Comparison of ENCODE assay signal across 19 cellular contexts in genomic region chr17:958712-959451, GRCh38. TPM values are rescaled to one million over a fixed set of nuclear protein-coding genes. Genes with fewer than 3 reads are reported as not detected.
DNase-seq lines count a peak whose midpoint lies in the region; ATAC-seq and TF ChIP-seq lines count a peak whose summit lies in the region.
"Had no signal": no experiment of that assay in that cellular context is flagged by ENCODE, and none has a peak within 500 bp of the region (broad histone marks: within the 10 kb centered on the region; RNA-seq: fewer than 3 reads in every experiment).

No MANE protein-coding gene starts in this region.

- H3K36me3 ChIP-seq in right atrium auricular region (no peaks in the 10 kb centered on the region), neuronal stem cell (replicated peaks in 1 of 2; ENCODE audit: control insufficient read depth in 2 of 2, insufficient read depth in 2 of 2, low read length in 2 of 2) (peaks cover 3 to 51% of the 10 kb centered on the region in 2 donors), PC-3 (ENCODE audit: low read depth, low read length) (no peaks in the 10 kb centered on the region)
- H3K36me3 ChIP-seq: thyroid gland had no signal

- intact Hi-C loops in right cardiac atrium (cut with DNase I), result no loop called here
- intact Hi-C loops in PC-3 (cut with micrococcal nuclease), result no loop called here

- peak overlapping the region; percentile 30 for H2BK12ac ChIP-seq in neuronal stem cell (ENCODE audit: low read length)

- TF ChIP-seq CTCF in right atrium auricular region (IDR thresholded peaks at IDR 0.05) (no peak), fibroblast of villous mesenchyme (IDR thresholded peaks at IDR 0.05; ENCODE audit: insufficient read depth, low read depth, low read length) (no peak), PC-3 (conservative IDR thresholded peaks at IDR 0.05; ENCODE audit: low read depth, low read length) (no peak)

- H3K18ac ChIP-seq in neuronal stem cell (ENCODE audit: low read length), result peak overlapping the region; percentile 90

- peak overlapping the region; percentile 56 for H2AK5ac ChIP-seq in neuronal stem cell (ENCODE audit: low read depth, low read length)

- H3K79me2 ChIP-seq in PC-3 (ENCODE audit: low read length), result no peaks in the 10 kb centered on the region

- H3K4ac ChIP-seq in neuronal stem cell (ENCODE audit: low read length), result no peak overlapping the region

- H2BK120ac ChIP-seq in neuronal stem cell (ENCODE audit: low read depth, low read length), result no peak overlapping the region

- no peaks in the 10 kb centered on the region for H3K9me3 ChIP-seq in right cardiac atrium (ENCODE audit: control insufficient read depth, low read length)
- H3K9me3 ChIP-seq in right atrium auricular region, result no peaks in the 10 kb centered on the region
- H3K9me3 ChIP-seq in neuronal stem cell (replicated peaks in 1 of 2; ENCODE audit: control insufficient read depth in 2 of 2, insufficient read depth in 1 of 2, low read depth in 1 of 2, low read length in 2 of 2), result no peaks in the 10 kb centered on the region
- no peaks in the 10 kb centered on the region for H3K9me3 ChIP-seq in PC-3 (ENCODE audit: low read length)
- H3K9me3 ChIP-seq: SK-N-SH, thyroid gland had no signal

- POLR2A ChIA-PET in PC-3 (lab: Charles Lee; ENCODE audit: unreplicated experiment), result no interaction called here

- H2BK5ac ChIP-seq in neuronal stem cell (ENCODE audit: low read length), result no peak overlapping the region

- H3K4me1 ChIP-seq in right cardiac atrium (ENCODE audit: control insufficient read depth, insufficient read depth, low read length) (no peaks in the 10 kb centered on the region), right atrium auricular region (peaks cover 0 to 14% of the 10 kb centered on the region in 2 donors), neuronal stem cell (ENCODE audit: control insufficient read depth in 2 of 2, insufficient read depth in 1 of 2, low read depth in 1 of 2, low read length in 2 of 2) (peaks cover 12 to 15% of the 10 kb centered on the region in 2 donors), PC-3 (ENCODE audit: insufficient read depth, low read length) (no peaks in the 10 kb centered on the region)

- no peak overlapping the region for H2AFZ ChIP-seq in neuronal stem cell (ENCODE audit: low read length)
- no peak overlapping the region for H2AFZ ChIP-seq in PC-3 (ENCODE audit: low read length)

- H3K23ac ChIP-seq in neuronal stem cell (ENCODE audit: low read depth, low read length, poor library complexity), result no peak overlapping the region

- H3K27me3 ChIP-seq in right cardiac atrium (ENCODE audit: control insufficient read depth, insufficient read depth) (no peaks in the 10 kb centered on the region), right atrium auricular region (no peaks in the 10 kb centered on the region), neuronal stem cell (ENCODE audit: control insufficient read depth in 3 of 3, insufficient read depth in 3 of 3, low read depth in 1 of 3, low read length in 3 of 3) (no peaks in the 10 kb centered on the region), PC-3 (ENCODE audit: low read length) (no peaks in the 10 kb centered on the region)
- H3K27me3 ChIP-seq: foreskin keratinocyte, thyroid gland had no signal

- ATAC-seq in right cardiac atrium, result peak; percentile 13 to 38
- ATAC-seq in GM21381 (IDR thresholded peaks at IDR 0.05; ENCODE audit: unreplicated experiment), result no peak
- ATAC-seq in PC-3, result no peak
- ATAC-seq in GM19395 (IDR thresholded peaks at IDR 0.05; ENCODE audit: unreplicated experiment), result no peak
- ATAC-seq: activated naive CD4-positive, alpha-beta T cell treated with anti-CD3 and anti-CD28 coated beads, Interleukin-2, amount 50 U/mL, for 72 hours; activated T-helper 17 cell treated with anti-CD3 and anti-CD28 coated beads, Interleukin-2, amount 50 U/mL, for 72 hours; foreskin keratinocyte had no signal

- H2BK15ac ChIP-seq in neuronal stem cell (ENCODE audit: low read length), result no peak overlapping the region

- H3K4me2 ChIP-seq in neuronal stem cell (ENCODE audit: insufficient read depth, low read length, poor library complexity, severe bottlenecking), result no peak overlapping the region
- H3K4me2 ChIP-seq in PC-3 (ENCODE audit: low read length), result no peak overlapping the region
- H3K4me2 ChIP-seq: SK-N-SH had no signal

- no peaks in the 10 kb centered on the region for H3K9me2 ChIP-seq in PC-3 (replicated peaks; ENCODE audit: low read length)
- H3K9me2 ChIP-seq: SK-N-SH had no signal

- H4K20me1 ChIP-seq in PC-3 (ENCODE audit: low read length), result no peaks in the 10 kb centered on the region

- BruUV-seq in PC-3 (replicated peaks; lab: Mats Ljungman, UMichigan), result no TSS peak

- H3K27ac ChIP-seq in right cardiac atrium (ENCODE audit: low read length), result no peak overlapping the region
- H3K27ac ChIP-seq in right atrium auricular region, result no peak overlapping the region
- no peak overlapping the region for H3K27ac ChIP-seq in neuronal stem cell (replicated peaks; ENCODE audit: low read length)
- no peak overlapping the region for H3K27ac ChIP-seq in PC-3 (ENCODE audit: low read length)
- H3K27ac ChIP-seq: foreskin keratinocyte, thyroid gland had no signal

- H4K8ac ChIP-seq in neuronal stem cell (ENCODE audit: low read depth, low read length), result no peak overlapping the region

- H3K4me3 ChIP-seq in right cardiac atrium (ENCODE audit: low read length), result no peak overlapping the region
- H3K4me3 ChIP-seq in right atrium auricular region, result no peak overlapping the region
- H3K4me3 ChIP-seq in fibroblast of villous mesenchyme (ENCODE audit: low read depth, low read length), result no peak overlapping the region
- H3K4me3 ChIP-seq in neuronal stem cell (ENCODE audit: low read length in 2 of 2), result no peak overlapping the region
- H3K4me3 ChIP-seq in PC-3 (ENCODE audit: low read length), result no peak overlapping the region
- H3K4me3 ChIP-seq: thyroid gland had no signal

- DNase-seq in right cardiac atrium (peak in 1 of 3 donors; percentile 36), right atrium auricular region (ENCODE audit: low spot score) (no peak), fibroblast of villous mesenchyme (ENCODE audit: low read depth) (peak; percentile 57), neuronal stem cell (ENCODE audit: low spot score) (no peak), PC-3 (no peak), medulla oblongata (ENCODE audit: extremely low spot score) (no peak)
- DNase-seq: activated CD8-positive, alpha-beta memory T cell treated with anti-CD3 and anti-CD28 coated beads, Interleukin-2, amount 50 U/mL, for 4 hours; foreskin keratinocyte; midbrain; NCI-H2081 treated with DMSO at 0.1 percent for 48 hours; SK-N-SH; stimulated activated CD4-positive, alpha-beta T cell treated with anti-CD3 and anti-CD28 coated beads, Interleukin-4, amount 100 ng/mL, for 1 hour; stimulated activated naive CD4-positive, alpha-beta T cell; T-helper 2 cell; thyroid gland had no signal

- H3K9ac ChIP-seq in neuronal stem cell (ENCODE audit: low read depth, low read length, poor library complexity) (no peak overlapping the region), PC-3 (ENCODE audit: low read length) (no peak overlapping the region)
- H3K9ac ChIP-seq: SK-N-SH had no signal

- WGBS in right cardiac atrium, result 91% methylated on average over 31 of the region's 31 CpGs
- WGBS in neuronal stem cell (ENCODE audit: extremely low coverage in 2 of 2, insufficient read length in 2 of 2, insufficient replicate concordance in 1 of 2), 2 donors, result no CpG with 5 or more reads among the region's 31 CpGs

- peaks cover 4% of the 10 kb centered on the region for H3K79me1 ChIP-seq in neuronal stem cell (ENCODE audit: low read depth, low read length)

- H3F3A ChIP-seq in PC-3 (ENCODE audit: low read length, unreplicated experiment), result no peaks in the 10 kb centered on the region

- no peak overlapping the region for H4K91ac ChIP-seq in neuronal stem cell (ENCODE audit: low read depth, low read length, poor library complexity)

- no peak overlapping the region for H3K14ac ChIP-seq in neuronal stem cell (ENCODE audit: low read length)

- CTCF ChIA-PET in PC-3 (lab: Charles Lee), result no interaction called here

RNA-seq across cellular contexts. Expression of gene NXN, which starts 20.7 kb away (rescaled TPM):
- total RNA-seq in right cardiac atrium (10 to 100 TPM; 14.7 to 21.8 (median 17.3) TPM), right atrium auricular region (10 to 100 TPM; 15.6 to 17.5 TPM), fibroblast of villous mesenchyme (91.5 and 124 TPM in 2 replicates), PC-3 (2014; rRNA removed) (20.8 and 25.6 TPM in 2 replicates)
- 11.6 TPM for polyA plus RNA-seq in right cardiac atrium
- 68.2 TPM for polyA plus RNA-seq in neuronal stem cell (2013, experiment 1 of 2)
- 67.4 TPM for polyA plus RNA-seq in neuronal stem cell (2013, experiment 2 of 2)

RNA-seq across cellular contexts. Expression of gene TIMM22, which starts 38.0 kb away (rescaled TPM):
- total RNA-seq in right cardiac atrium (10 to 100 TPM; 13.9 to 16.1 (median 14.4) TPM), right atrium auricular region (10 to 100 TPM; 14.8 to 15.4 TPM), fibroblast of villous mesenchyme (16.8 and 20.3 TPM in 2 replicates), PC-3 (2014; rRNA removed) (17.2 and 17.7 TPM in 2 replicates)
- 14.2 TPM for polyA plus RNA-seq in right cardiac atrium
- 9.5 TPM for polyA plus RNA-seq in neuronal stem cell (2013, experiment 1 of 2)
- polyA plus RNA-seq in neuronal stem cell (2013, experiment 2 of 2), result 9.6 TPM

Comparison
In these comparisons a context has a peak if more than half of its experiments do, and no peak if none do; other contexts are left out.
1. ATAC-seq: peak in right cardiac atrium (2 of 2); none in GM21381 (single experiment), PC-3 (single experiment) and GM19395 (single experiment).